In genomic region chr21:41952568-41953248, GRCh38 we compare ENCODE assay signal across 8 cellular contexts. TPM values are rescaled to one million over a fixed set of nuclear protein-coding genes. Genes with fewer than 3 reads are reported as not detected.
DNase-seq lines count a peak whose midpoint lies in the region; ATAC-seq and TF ChIP-seq lines count a peak whose summit lies in the region.

No MANE protein-coding gene starts in this region.

- H3K27me3 ChIP-seq in NT2/D1 (ENCODE audit: insufficient read depth, insufficient read length) (peaks cover 19% of the 10 kb centered on the region), esophagus (ENCODE audit: control insufficient read depth in 1 of 2, insufficient read depth in 2 of 2, low read length in 2 of 2) (no peaks in the 10 kb centered on the region)

- peak overlapping the region; percentile 58; the same call in 1 of the 2 replicates for H3K9ac ChIP-seq in ES-I3 (ENCODE audit: low read depth, low read length)
- H3K9ac ChIP-seq in NT2/D1 (ENCODE audit: insufficient read length, low read depth), result peak overlapping the region; percentile 85

- H3K4me3 ChIP-seq in NT2/D1 (ENCODE audit: insufficient read length, low read depth), result peak overlapping the region; percentile 53
- H3K4me3 ChIP-seq in esophagus (ENCODE audit: low read depth in 1 of 2, low read length in 2 of 2), result peak overlapping the region; percentile 69 to 72

- no peak for DNase-seq in NT2/D1 (ENCODE audit: low read depth, low spot score)
- no peak for DNase-seq in osteocyte (ENCODE audit: extremely low spot score, unreplicated experiment)
- no peak for DNase-seq in hepatic stellate cell (ENCODE audit: low spot score)
- no peak for DNase-seq in NCI-H1694 (lab: John Stamatoyannopoulos, UW)

- H3K9me3 ChIP-seq in ES-I3 (ENCODE audit: control insufficient read depth, insufficient read depth, low read length) (no peaks in the 10 kb centered on the region), NT2/D1 (ENCODE audit: insufficient read depth, low read length) (no peaks in the 10 kb centered on the region), esophagus (ENCODE audit: control insufficient read depth in 2 of 2, insufficient read depth in 1 of 2, low read depth in 1 of 2, low read length in 1 of 2) (no peaks in the 10 kb centered on the region)

- 29 to 37% methylated on average over 30 of the region's 30 CpGs for WGBS in esophagus, 2 donors

- no peaks in the 10 kb centered on the region for H3K9me3 Mint-ChIP-seq in osteocyte (ENCODE audit: unreplicated experiment)

- H3K27ac Mint-ChIP-seq in osteocyte (ENCODE audit: unreplicated experiment), result no peak overlapping the region

- H3K4me3 Mint-ChIP-seq in osteocyte (ENCODE audit: unreplicated experiment), result peak overlapping the region; percentile 68

- H3K4me1 ChIP-seq in ES-I3 (ENCODE audit: insufficient read depth, low read length), result peaks cover 24% of the 10 kb centered on the region
- H3K4me1 ChIP-seq in NT2/D1 (ENCODE audit: insufficient read depth, insufficient read length), result peaks cover 36% of the 10 kb centered on the region
- H3K4me1 ChIP-seq in esophagus (ENCODE audit: control insufficient read depth in 2 of 2, insufficient read depth in 2 of 2, low read length in 1 of 2), result peaks cover 14 to 31% of the 10 kb centered on the region in 2 donors

- ATAC-seq in GM21825 (IDR thresholded peaks at IDR 0.05; ENCODE audit: unreplicated experiment), result no peak
- ATAC-seq in GM21723 (IDR thresholded peaks at IDR 0.05; ENCODE audit: unreplicated experiment), result no peak

- peaks cover 32% of the 10 kb centered on the region for H3K4me1 Mint-ChIP-seq in osteocyte (ENCODE audit: unreplicated experiment)

- H3K27me3 Mint-ChIP-seq in osteocyte (ENCODE audit: unreplicated experiment), result no peaks in the 10 kb centered on the region

- peak overlapping the region in 1 of 2 donors; percentile 74 for H3K27ac ChIP-seq in esophagus (ENCODE audit: low read depth in 2 of 2, low read length in 1 of 2)

- H3K36me3 Mint-ChIP-seq in osteocyte (ENCODE audit: unreplicated experiment), result no peaks in the 10 kb centered on the region

- no peak for TF ChIP-seq CTCF in osteocyte (IDR thresholded peaks at IDR 0.05)

- H3K36me3 ChIP-seq in ES-I3 (ENCODE audit: insufficient read depth, low read length) (no peaks in the 10 kb centered on the region), NT2/D1 (ENCODE audit: insufficient read depth, insufficient read length, low read length) (no peaks in the 10 kb centered on the region), esophagus (ENCODE audit: control insufficient read depth in 2 of 2, insufficient read depth in 2 of 2, low read length in 1 of 2) (peaks cover 0 to 2% of the 10 kb centered on the region in 2 donors)

RNA-seq across cellular contexts. Expression of gene C2CD2, which starts 1.1 kb away (rescaled TPM):
- 10 to 100 TPM in 1 of 2 donors, 1 to 10 TPM in 1; 7.9 to 11.0 TPM for polyA plus RNA-seq in esophagus
- 13.1 and 19.4 TPM in 2 replicates for total RNA-seq in osteocyte

RNA-seq across cellular contexts. Expression of gene ZBTB21, which starts 57.5 kb away (rescaled TPM):
- 1 to 10 TPM; 1.6 to 2.7 TPM for polyA plus RNA-seq in esophagus
- 20.3 and 20.9 TPM in 2 replicates for total RNA-seq in osteocyte
